16 cellular contexts compared by ENCODE assay signal in genomic region chr5:174414315-174414710, GRCh38.
DNase-seq lines count a peak whose midpoint lies in the region; ATAC-seq, FAIRE-seq and TF ChIP-seq lines count a peak whose summit lies in the region.
"Had no signal": no experiment of that assay in that cellular context is flagged by ENCODE, and none has a peak within 500 bp of the region (broad histone marks: within the 10 kb centered on the region; RNA-seq: fewer than 3 reads in every experiment).

No MANE protein-coding gene starts in this region.

- H3K4me1 ChIP-seq in astrocyte (ENCODE audit: insufficient read depth, low read length), result peaks cover 15% of the 10 kb centered on the region
- H3K4me1 ChIP-seq in mesendoderm (ENCODE audit: control insufficient read depth, low read depth, low read length), result no peaks in the 10 kb centered on the region
- peaks cover 3 to 19% (median 3%) of the 10 kb centered on the region in 3 donors for H3K4me1 ChIP-seq in esophagus squamous epithelium
- H3K4me1 ChIP-seq: BLaER1 had no signal

- no peak overlapping the region for H2AK5ac ChIP-seq in mesendoderm (ENCODE audit: low read length)

- no peak for FAIRE-seq in astrocyte (lab: Jason Lieb, UNC)
- FAIRE-seq: G401.6, GM12891 had no signal

- no peak overlapping the region for H3K56ac ChIP-seq in mesendoderm (ENCODE audit: low read length)

- no peak overlapping the region for H3K4me2 ChIP-seq in astrocyte (ENCODE audit: low read length)
- no peak overlapping the region for H3K4me2 ChIP-seq in mesendoderm (ENCODE audit: low read length)
- H3K4me2 ChIP-seq: BLaER1 had no signal

- H3K4me1 Mint-ChIP-seq in astrocyte (ENCODE audit: low read depth, unreplicated experiment), result peaks cover 15% of the 10 kb centered on the region
- H3K4me1 Mint-ChIP-seq in activated naive CD4-positive, alpha-beta T cell treated with anti-CD3 and anti-CD28 coated beads, Interleukin-2, amount 10 ng/mL, durations not matched to agents 7 days and 5 days, result peaks cover 4% of the 10 kb centered on the region

- peak overlapping the region; percentile 55 for H3K4ac ChIP-seq in mesendoderm (ENCODE audit: low read depth, low read length)

- no peak overlapping the region for H3K23ac ChIP-seq in mesendoderm (ENCODE audit: low read length)

- CTCF ChIA-PET in activated naive CD4-positive, alpha-beta T cell treated with anti-CD3 and anti-CD28 coated beads, Interleukin-2, amount 10 ng/mL, durations not matched to agents 7 days and 5 days (lab: Charles Lee), result interaction anchor here (0.6 kb wide), 1 partner anchor 361 kb away, joined by 3 read pairs; no protein-coding TSS in a partner anchor

- no peak overlapping the region for H4K5ac ChIP-seq in mesendoderm (ENCODE audit: low read length)

- no peaks in the 10 kb centered on the region for H3K36me3 Mint-ChIP-seq in astrocyte (ENCODE audit: low read depth, unreplicated experiment)
- H3K36me3 Mint-ChIP-seq in activated naive CD4-positive, alpha-beta T cell treated with anti-CD3 and anti-CD28 coated beads, Interleukin-2, amount 10 ng/mL, durations not matched to agents 7 days and 5 days, result no peaks in the 10 kb centered on the region
- H3K36me3 Mint-ChIP-seq: CD8-positive, alpha-beta memory T cell had no signal

- intact Hi-C loops in esophagus squamous epithelium (cut with DNase I), result no loop called here

- no peaks in the 10 kb centered on the region for H4K20me1 ChIP-seq in astrocyte (ENCODE audit: insufficient read depth, low read length)
- H4K20me1 ChIP-seq: BLaER1 had no signal

- WGBS in mesendoderm (ENCODE audit: extremely low coverage, insufficient coverage, low lambda C conversion rate), result no CpG with 5 or more reads among the region's 1 CpG
- 35 to 44% methylated on average over 1 of the region's 1 CpG for WGBS in esophagus squamous epithelium, 2 donors

- no peaks in the 10 kb centered on the region for H3K79me2 ChIP-seq in astrocyte (ENCODE audit: insufficient read depth, low read length)
- H3K79me2 ChIP-seq in mesendoderm (ENCODE audit: control insufficient read depth, insufficient read depth, low read length), result no peaks in the 10 kb centered on the region

- H3K9ac ChIP-seq in astrocyte (ENCODE audit: low read length) (no peak overlapping the region), mesendoderm (ENCODE audit: low read length) (no peak overlapping the region)
- H3K9ac ChIP-seq: BLaER1 had no signal

- no peak overlapping the region for H2BK120ac ChIP-seq in mesendoderm (ENCODE audit: low read depth, low read length)

- H3K27me3 ChIP-seq in astrocyte (ENCODE audit: insufficient read depth, low read length) (no peaks in the 10 kb centered on the region), mesendoderm (ENCODE audit: insufficient read depth, low read length, poor library complexity) (no peaks in the 10 kb centered on the region), esophagus squamous epithelium (peaks cover 0 to 57% (median 0%) of the 10 kb centered on the region in 4 donors)
- H3K27me3 ChIP-seq: BLaER1 had no signal

- H3K9me3 ChIP-seq in astrocyte (ENCODE audit: insufficient read depth, low read depth, low read length) (no peaks in the 10 kb centered on the region), esophagus squamous epithelium (no peaks in the 10 kb centered on the region)
- H3K9me3 ChIP-seq: BLaER1 had no signal

- H3K18ac ChIP-seq in mesendoderm (ENCODE audit: low read length), result no peak overlapping the region

- no peak overlapping the region for H4K8ac ChIP-seq in mesendoderm (ENCODE audit: low read depth, low read length)

- ATAC-seq in HG03280 (IDR thresholded peaks at IDR 0.05; ENCODE audit: unreplicated experiment), result no peak
- no peak for ATAC-seq in GM21367 (IDR thresholded peaks at IDR 0.05; ENCODE audit: unreplicated experiment)

- peak overlapping the region; percentile 56 for H3K27ac Mint-ChIP-seq in astrocyte (ENCODE audit: unreplicated experiment)
- no peak overlapping the region for H3K27ac Mint-ChIP-seq in activated naive CD4-positive, alpha-beta T cell treated with anti-CD3 and anti-CD28 coated beads, Interleukin-2, amount 10 ng/mL, durations not matched to agents 7 days and 5 days
- H3K27ac Mint-ChIP-seq: CD8-positive, alpha-beta memory T cell; HFFc6 had no signal

- no peaks in the 10 kb centered on the region for H3K79me1 ChIP-seq in mesendoderm (ENCODE audit: low read length)

- H3K4me3 ChIP-seq in astrocyte (ENCODE audit: insufficient read depth, low read depth, low read length) (no peak overlapping the region), mesendoderm (ENCODE audit: low read length) (no peak overlapping the region), esophagus squamous epithelium (no peak overlapping the region)
- H3K4me3 ChIP-seq: BLaER1 had no signal

- peaks cover 14% of the 10 kb centered on the region for H3K27me3 Mint-ChIP-seq in astrocyte (ENCODE audit: low read depth, unreplicated experiment)
- H3K27me3 Mint-ChIP-seq in activated naive CD4-positive, alpha-beta T cell treated with anti-CD3 and anti-CD28 coated beads, Interleukin-2, amount 10 ng/mL, durations not matched to agents 7 days and 5 days, result peaks cover 11% of the 10 kb centered on the region

- H2AFZ ChIP-seq in astrocyte (ENCODE audit: low read depth, low read length), result no peak overlapping the region

- H3K36me3 ChIP-seq in astrocyte (ENCODE audit: insufficient read depth, low read length), result no peaks in the 10 kb centered on the region
- no peaks in the 10 kb centered on the region for H3K36me3 ChIP-seq in mesendoderm (ENCODE audit: control insufficient read depth, insufficient read depth, low read length)
- no peaks in the 10 kb centered on the region for H3K36me3 ChIP-seq in esophagus squamous epithelium
- H3K36me3 ChIP-seq: BLaER1 had no signal

- no peak for TF ChIP-seq CTCF in astrocyte (IDR thresholded peaks at IDR 0.05; ENCODE audit: insufficient read depth, low read depth, low read length)
- TF ChIP-seq CTCF in esophagus squamous epithelium (IDR thresholded peaks at IDR 0.05), result no peak

- TF ChIP-seq POLR2A in esophagus squamous epithelium (IDR thresholded peaks at IDR 0.05), result no peak

- H3K27ac ChIP-seq in astrocyte (ENCODE audit: low read depth, low read length) (no peak overlapping the region), mesendoderm (ENCODE audit: low read depth, low read length) (no peak overlapping the region), esophagus squamous epithelium (no peak overlapping the region)
- H3K27ac ChIP-seq: BLaER1, HL-60 had no signal

- no peak overlapping the region for H3K4me3 Mint-ChIP-seq in astrocyte (ENCODE audit: unreplicated experiment)
- no peak overlapping the region for H3K4me3 Mint-ChIP-seq in activated naive CD4-positive, alpha-beta T cell treated with anti-CD3 and anti-CD28 coated beads, Interleukin-2, amount 10 ng/mL, durations not matched to agents 7 days and 5 days
- H3K4me3 Mint-ChIP-seq: CD8-positive, alpha-beta memory T cell; HFFc6 had no signal

- no peak overlapping the region for H2BK5ac ChIP-seq in mesendoderm (ENCODE audit: low read length)

- peaks cover 5% of the 10 kb centered on the region for H3K9me3 Mint-ChIP-seq in astrocyte (ENCODE audit: unreplicated experiment)
- no peaks in the 10 kb centered on the region for H3K9me3 Mint-ChIP-seq in activated naive CD4-positive, alpha-beta T cell treated with anti-CD3 and anti-CD28 coated beads, Interleukin-2, amount 10 ng/mL, durations not matched to agents 7 days and 5 days

- no peak overlapping the region for H2BK15ac ChIP-seq in mesendoderm (replicated peaks; ENCODE audit: low read depth)

- DNase-seq in M059J (ENCODE audit: low read depth), result peak; percentile 27
- DNase-seq in astrocyte (ENCODE audit: low read depth), result peak; percentile 30
- no peak for DNase-seq in mesendoderm
- DNase-seq in esophagus squamous epithelium (lab: John Stamatoyannopoulos, UW), result no peak
- no peak for DNase-seq in activated naive CD4-positive, alpha-beta T cell treated with anti-CD3 and anti-CD28 coated beads, Interleukin-2, amount 10 ng/mL, durations not matched to agents 7 days and 5 days
- DNase-seq: AML-193; CD8-positive, alpha-beta memory T cell; DMS 273 treated with DMSO at 0.1 percent for 48 hours; HCEC 1CT; HFFc6 had no signal

Comparison
In these comparisons a context has a peak if more than half of its experiments do, and no peak if none do; other contexts are left out.
1. DNase-seq: peak in M059J (single experiment) and astrocyte (single experiment); none in mesendoderm (single experiment), esophagus squamous epithelium (single experiment) and activated naive CD4-positive, alpha-beta T cell treated with anti-CD3 and anti-CD28 coated beads, Interleukin-2, amount 10 ng/mL, durations not matched to agents 7 days and 5 days (single experiment).